In the genomic region with DNA sequence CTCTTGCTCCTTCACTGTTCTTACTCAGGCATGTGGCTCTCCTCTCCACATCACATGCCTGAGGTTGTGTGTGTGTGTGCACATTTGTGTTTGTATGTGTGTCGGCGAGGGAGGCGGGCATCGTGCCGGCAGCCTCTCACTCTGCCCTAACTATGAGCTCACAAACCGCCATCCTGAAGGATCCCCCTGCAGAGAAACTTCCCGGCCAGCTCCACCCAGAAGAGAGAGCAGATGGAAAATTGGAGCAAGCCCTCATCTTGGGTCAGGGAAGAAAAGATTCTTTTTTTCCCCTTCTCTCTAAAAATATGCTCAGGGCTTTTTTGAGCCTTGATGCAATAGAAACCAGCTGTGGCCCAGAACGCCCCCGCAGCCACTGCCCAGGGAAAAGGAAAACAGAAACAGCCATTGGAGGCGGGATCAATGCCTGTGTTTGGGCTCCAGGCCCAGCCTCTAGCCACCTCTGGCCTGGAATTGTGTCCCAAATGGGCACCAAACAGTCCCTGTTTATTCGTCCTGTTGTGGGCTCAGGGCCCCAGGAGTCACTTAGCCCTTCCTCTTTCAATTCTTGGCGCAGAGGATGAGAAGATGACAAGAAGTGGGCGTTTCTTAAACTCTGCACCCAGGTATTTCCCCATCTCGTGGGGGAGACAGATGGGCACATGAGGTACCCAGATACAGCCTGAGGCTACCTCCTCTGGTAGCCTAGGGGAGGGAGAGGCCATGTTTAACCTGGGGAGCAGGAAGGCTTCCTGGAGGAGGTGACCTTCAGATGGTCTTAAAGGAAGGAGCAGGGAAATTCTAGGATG, we compare ENCODE assay signal across 8 cellular contexts.
DNase-seq lines count a peak whose midpoint lies in the region; ATAC-seq and TF ChIP-seq lines count a peak whose summit lies in the region.

No MANE protein-coding gene starts in this region.

- H3K4me3 Mint-ChIP-seq in activated naive CD4-positive, alpha-beta T cell treated with anti-CD3 and anti-CD28 coated beads for 36 hours = no peak overlapping the region
- H3K4me3 Mint-ChIP-seq in activated T-helper 17 cell treated with anti-CD3 and anti-CD28 coated beads, Interleukin-2, amount 50 U/mL, for 72 hours = peak overlapping the region; percentile 75

- no peaks in the 10 kb centered on the region for H3K9me3 Mint-ChIP-seq in activated naive CD4-positive, alpha-beta T cell treated with anti-CD3 and anti-CD28 coated beads for 36 hours
- no peaks in the 10 kb centered on the region for H3K9me3 Mint-ChIP-seq in activated T-helper 17 cell treated with anti-CD3 and anti-CD28 coated beads, Interleukin-2, amount 50 U/mL, for 72 hours

- no peaks in the 10 kb centered on the region for H3K9me3 ChIP-seq in testis

- intact Hi-C loops in activated naive CD4-positive, alpha-beta T cell treated with anti-CD3 and anti-CD28 coated beads for 36 hours (cut with micrococcal nuclease) = no loop called here
- intact Hi-C loops in testis (cut with DNase I; ENCODE audit: low total_unique reads) = no loop called here

- H3K4me1 ChIP-seq in testis = peaks cover 38% of the 10 kb centered on the region

- H3K4me1 Mint-ChIP-seq in activated naive CD4-positive, alpha-beta T cell treated with anti-CD3 and anti-CD28 coated beads for 36 hours (ENCODE audit: low read depth) = peaks cover 30% of the 10 kb centered on the region
- peaks cover 38% of the 10 kb centered on the region for H3K4me1 Mint-ChIP-seq in activated T-helper 17 cell treated with anti-CD3 and anti-CD28 coated beads, Interleukin-2, amount 50 U/mL, for 72 hours

- no peak for TF ChIP-seq POLR2A in testis (IDR thresholded peaks at IDR 0.05)

- peak; percentile 76 for ATAC-seq in activated T-helper 17 cell treated with anti-CD3 and anti-CD28 coated beads, Interleukin-2, amount 50 U/mL, for 72 hours (replicated peaks)

- CTCF ChIA-PET in activated naive CD4-positive, alpha-beta T cell treated with anti-CD3 and anti-CD28 coated beads for 36 hours (lab: Charles Lee) = interaction anchor here (0.9 to 1.2 kb wide), 2 partner anchors 40 to 43 kb away, joined by 3 to 4 read pairs; no protein-coding TSS in a partner anchor

- H3K36me3 Mint-ChIP-seq in activated naive CD4-positive, alpha-beta T cell treated with anti-CD3 and anti-CD28 coated beads for 36 hours (ENCODE audit: low read depth) = no peaks in the 10 kb centered on the region
- no peaks in the 10 kb centered on the region for H3K36me3 Mint-ChIP-seq in activated T-helper 17 cell treated with anti-CD3 and anti-CD28 coated beads, Interleukin-2, amount 50 U/mL, for 72 hours (ENCODE audit: low read depth)

- H3K27me3 Mint-ChIP-seq in activated naive CD4-positive, alpha-beta T cell treated with anti-CD3 and anti-CD28 coated beads for 36 hours (ENCODE audit: low read depth) = peaks cover 2% of the 10 kb centered on the region
- H3K27me3 Mint-ChIP-seq in activated T-helper 17 cell treated with anti-CD3 and anti-CD28 coated beads, Interleukin-2, amount 50 U/mL, for 72 hours = peaks cover 9% of the 10 kb centered on the region

- no peak overlapping the region for H3K4me3 ChIP-seq in testis

- peak overlapping the region; percentile 39 for H3K27ac Mint-ChIP-seq in activated naive CD4-positive, alpha-beta T cell treated with anti-CD3 and anti-CD28 coated beads for 36 hours
- peak overlapping the region; percentile 85 for H3K27ac Mint-ChIP-seq in activated T-helper 17 cell treated with anti-CD3 and anti-CD28 coated beads, Interleukin-2, amount 50 U/mL, for 72 hours

- no peak for TF ChIP-seq CTCF in testis (IDR thresholded peaks at IDR 0.05)

- H3K36me3 ChIP-seq in testis (ENCODE audit: low read depth, missing control alignments) = no peaks in the 10 kb centered on the region

- H3K27ac ChIP-seq in layer of hippocampus (ENCODE audit: low read depth, low read length) = peak overlapping the region; percentile 41
- peak overlapping the region in 1 of 2 donors; percentile 64 for H3K27ac ChIP-seq in testis

- peak; percentile 18 for DNase-seq in activated naive CD4-positive, alpha-beta T cell treated with anti-CD3 and anti-CD28 coated beads for 36 hours
- no peak for DNase-seq in activated naive CD4-positive, alpha-beta T cell (lab: John Stamatoyannopoulos, UW)
- DNase-seq in testis (peak; percentile 61), KBM-7 (no peak), DMS53 (lab: John Stamatoyannopoulos, UW) (no peak), glomerular visceral epithelial cell (ENCODE audit: extremely low spot score) (no peak)

- in situ Hi-C loops in KBM-7 (cut with MboI; ENCODE audit: low pct_unique_long_range_greater_than_20kb, low sequenced_read_pairs) = no loop called here

- WGBS in testis, 2 donors = 38 to 43% methylated on average over 10 to 14 of the region's 14 CpGs

- H3K27me3 ChIP-seq in layer of hippocampus (ENCODE audit: control insufficient read depth, insufficient read depth, low read length) (no peaks in the 10 kb centered on the region), testis (no peaks in the 10 kb centered on the region)

Comparison
In these comparisons a context has a peak if more than half of its experiments do, and no peak if none do; other contexts are left out.
1. DNase-seq: peak in activated naive CD4-positive, alpha-beta T cell treated with anti-CD3 and anti-CD28 coated beads for 36 hours (single experiment) and testis (single experiment); none in activated naive CD4-positive, alpha-beta T cell (0 of 4), KBM-7 (single experiment), DMS53 (single experiment) and glomerular visceral epithelial cell (single experiment).